ENCODE assay signal across 1 cellular context in the genomic region with DNA sequence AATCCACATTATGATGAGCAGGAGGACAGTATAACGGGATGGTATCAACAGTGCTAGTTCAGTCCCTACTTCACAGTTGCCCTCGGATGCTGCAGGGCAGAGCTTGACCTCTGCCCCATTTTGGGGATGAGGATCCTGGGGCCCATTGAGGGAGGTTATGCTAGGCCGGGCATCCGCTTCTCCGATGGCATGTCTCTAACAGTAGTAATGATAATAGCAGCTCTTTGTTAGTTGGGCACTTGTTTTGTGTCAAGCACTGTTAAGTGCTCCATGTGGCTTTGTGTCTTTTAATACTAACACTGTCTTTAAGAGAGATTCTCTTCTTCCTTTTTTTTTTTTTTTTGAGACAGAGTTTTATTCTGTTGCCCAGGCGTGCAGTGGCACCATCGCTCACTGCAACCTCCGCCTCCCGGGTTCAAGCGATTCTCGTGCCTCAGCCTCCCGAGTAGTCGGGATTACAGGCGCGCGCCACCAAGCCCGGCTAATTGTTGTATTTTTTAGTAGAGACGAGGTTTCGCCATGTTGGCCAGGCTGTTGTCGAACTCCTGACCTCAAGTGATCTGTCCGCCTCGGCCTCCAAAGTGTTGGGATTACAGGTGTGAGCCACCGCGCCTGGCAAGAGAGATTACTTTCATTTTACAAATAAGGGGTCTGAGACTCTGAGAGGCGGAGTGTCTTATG.
TF ChIP-seq lines count a peak whose summit lies in the region.

No MANE protein-coding gene starts in this region.

TF ChIP-seq in IMR-90, 13 proteins besides CTCF, POLR2A, EP300 and RAD21 (continued from another document):
- TF ChIP-seq, protein P1, sequence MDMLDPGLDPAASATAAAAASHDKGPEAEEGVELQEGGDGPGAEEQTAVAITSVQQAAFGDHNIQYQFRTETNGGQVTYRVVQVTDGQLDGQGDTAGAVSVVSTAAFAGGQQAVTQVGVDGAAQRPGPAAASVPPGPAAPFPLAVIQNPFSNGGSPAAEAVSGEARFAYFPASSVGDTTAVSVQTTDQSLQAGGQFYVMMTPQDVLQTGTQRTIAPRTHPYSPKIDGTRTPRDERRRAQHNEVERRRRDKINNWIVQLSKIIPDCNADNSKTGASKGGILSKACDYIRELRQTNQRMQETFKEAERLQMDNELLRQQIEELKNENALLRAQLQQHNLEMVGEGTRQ (IDR thresholded peaks at IDR 0.05; ENCODE audit: low read depth, low read length): no peak
- no peak for TF ChIP-seq BHLHE40 (IDR thresholded peaks at IDR 0.05; ENCODE audit: low read depth, low read length)
- TF ChIP-seq SMC3 (IDR thresholded peaks at IDR 0.05; ENCODE audit: low read depth, low read length): no peak
- TF ChIP-seq MXI1 (IDR thresholded peaks at IDR 0.05; ENCODE audit: borderline replicate concordance, low read depth, low read length): no peak
- no peak for TF ChIP-seq MAZ (IDR thresholded peaks at IDR 0.05; ENCODE audit: borderline replicate concordance, low read depth, low read length)
